ENCODE assay signal across 29 cellular contexts in genomic region chr2:29469961-29470360, GRCh38.
"Had no signal": no experiment of that assay in that cellular context is flagged by ENCODE, and none has a peak within 500 bp of the region (broad histone marks: within the 10 kb centered on the region; RNA-seq: fewer than 3 reads in every experiment).

No MANE protein-coding gene starts in this region.

- ATAC-seq: effector memory CD8-positive, alpha-beta T cell; esophagus mucosa; foreskin keratinocyte; gastrocnemius medialis; gastroesophageal sphincter; heart left ventricle; heart right ventricle had no signal

- DNase-seq: colonic mucosa; cortex of kidney; dermis blood vessel endothelial cell; dorsolateral prefrontal cortex; effector CD4-positive, alpha-beta T cell; effector CD8-positive, alpha-beta T cell; effector memory CD4-positive, alpha-beta T cell; effector memory CD8-positive, alpha-beta T cell; endodermal cell; erythroblast; esophagus squamous epithelium; foreskin fibroblast; foreskin keratinocyte; foreskin melanocyte; gastrocnemius medialis; glutamatergic neuron; head of caudate nucleus; heart left ventricle; heart right ventricle had no signal

- H3K27ac ChIP-seq: colonic mucosa, coronary artery, dorsolateral prefrontal cortex, epithelial cell of prostate, esophagus muscularis mucosa, esophagus squamous epithelium, foreskin keratinocyte, gastrocnemius medialis, gastroesophageal sphincter, heart left ventricle, heart right ventricle, hepatocyte had no signal

- H3K4me1 ChIP-seq: colonic mucosa, esophagus muscularis mucosa, esophagus squamous epithelium, foreskin keratinocyte, gastrocnemius medialis, gastroesophageal sphincter, heart left ventricle, heart right ventricle had no signal

- FAIRE-seq: colon, endometrium, endothelial cell of umbilical vein, frontal cortex had no signal

- H3K79me2 ChIP-seq: hepatocyte had no signal

- H3K36me3 ChIP-seq: colonic mucosa, esophagus muscularis mucosa, esophagus squamous epithelium, gastrocnemius medialis, gastroesophageal sphincter, heart left ventricle, heart right ventricle had no signal

- H3K27me3 ChIP-seq: colonic mucosa, dorsolateral prefrontal cortex, esophagus muscularis mucosa, esophagus squamous epithelium, gastrocnemius medialis, gastroesophageal sphincter, heart left ventricle, heart right ventricle, hepatocyte had no signal

- H3K9me3 ChIP-seq: colonic mucosa, gastrocnemius medialis had no signal

- H3K4me3 ChIP-seq: colonic mucosa, coronary artery, dorsolateral prefrontal cortex, esophagus muscularis mucosa, esophagus squamous epithelium, gastrocnemius medialis, gastroesophageal sphincter, heart left ventricle, heart right ventricle, hepatocyte had no signal

- H3K4me2 ChIP-seq: hepatocyte had no signal

- H2AFZ ChIP-seq: hepatocyte had no signal
